ENCODE assay signal across 17 cellular contexts in genomic region chr16:14020141-14020540, GRCh38. TPM values are rescaled to one million over a fixed set of nuclear protein-coding genes. Genes with fewer than 3 reads are reported as not detected.
DNase-seq lines count a peak whose midpoint lies in the region; ATAC-seq and TF ChIP-seq lines count a peak whose summit lies in the region.
"Had no signal": no experiment of that assay in that cellular context is flagged by ENCODE, and none has a peak within 500 bp of the region (broad histone marks: within the 10 kb centered on the region; RNA-seq: fewer than 3 reads in every experiment).

No MANE protein-coding gene starts in this region.

- H3K4me3 Mint-ChIP-seq in activated CD8-positive, alpha-beta memory T cell treated with anti-CD3 and anti-CD28 coated beads, Interleukin-2, amount 10 ng/mL, durations not matched to agents 7 days and 5 days: no peak overlapping the region
- H3K4me3 Mint-ChIP-seq: CD4-positive, alpha-beta T cell; H9 had no signal

- no peak for TF ChIP-seq CTCF in spleen (IDR thresholded peaks at IDR 0.05 in 8 of 11, conservative IDR thresholded peaks at IDR 0.05 in 3 of 11)

- H3K27ac ChIP-seq in spleen: no peak overlapping the region
- H3K27ac ChIP-seq: SJSA1 had no signal

- no peaks in the 10 kb centered on the region for H3K9me3 ChIP-seq in spleen

- intact Hi-C loops in spleen (cut with DNase I; ENCODE audit: low total_unique reads): no loop called here

- H3K4me3 ChIP-seq in spleen: no peak overlapping the region
- H3K4me3 ChIP-seq: SJSA1 had no signal

- H3K27me3 Mint-ChIP-seq in activated CD8-positive, alpha-beta memory T cell treated with anti-CD3 and anti-CD28 coated beads, Interleukin-2, amount 10 ng/mL, durations not matched to agents 7 days and 5 days: peaks cover 6% of the 10 kb centered on the region

- H3K4me1 ChIP-seq in spleen: peaks cover 0 to 6% (median 0%) of the 10 kb centered on the region in 6 donors

- no peaks in the 10 kb centered on the region for H3K9me3 Mint-ChIP-seq in activated CD8-positive, alpha-beta memory T cell treated with anti-CD3 and anti-CD28 coated beads, Interleukin-2, amount 10 ng/mL, durations not matched to agents 7 days and 5 days (ENCODE audit: low read depth)

- no peaks in the 10 kb centered on the region for H3K36me3 Mint-ChIP-seq in activated CD8-positive, alpha-beta memory T cell treated with anti-CD3 and anti-CD28 coated beads, Interleukin-2, amount 10 ng/mL, durations not matched to agents 7 days and 5 days

- no peak for TF ChIP-seq POLR2A in spleen (IDR thresholded peaks at IDR 0.05)

- H3K27ac Mint-ChIP-seq in activated CD8-positive, alpha-beta memory T cell treated with anti-CD3 and anti-CD28 coated beads, Interleukin-2, amount 10 ng/mL, durations not matched to agents 7 days and 5 days: no peak overlapping the region
- H3K27ac Mint-ChIP-seq: CD4-positive, alpha-beta T cell had no signal

- peaks cover 0 to 7% (median 0%) of the 10 kb centered on the region in 7 donors for H3K27me3 ChIP-seq in spleen (replicated peaks in 1 of 7)
- H3K27me3 ChIP-seq: SJSA1 had no signal

- no peak for ATAC-seq in activated CD8-positive, alpha-beta memory T cell treated with anti-CD3 and anti-CD28 coated beads, Interleukin-2, amount 10 ng/mL, durations not matched to agents 7 days and 5 days
- ATAC-seq in HG02840 (IDR thresholded peaks at IDR 0.05; ENCODE audit: low FRiP score, unreplicated experiment): no peak

- no peaks in the 10 kb centered on the region for H3K36me3 ChIP-seq in spleen
- H3K36me3 ChIP-seq: SJSA1 had no signal

- WGBS in spleen, 5 donors: 87 to 97% (median 96%) methylated on average over 2 of the region's 2 CpGs

- DNase-seq in COLO668 (lab: John Stamatoyannopoulos, UW; ENCODE audit: unreplicated experiment) (peak; percentile 56), NCI-H1092 treated with DMSO at 0.1 percent for 48 hours (lab: John Stamatoyannopoulos, UW) (peak; percentile 64), NCI-H345 (lab: John Stamatoyannopoulos, UW) (peak; percentile 83), SHP77 (lab: John Stamatoyannopoulos, UW) (peak; percentile 59), spleen (no peak), amniotic stem cell (lab: John Stamatoyannopoulos, UW) (no peak)
- no peak for DNase-seq in activated CD8-positive, alpha-beta memory T cell treated with anti-CD3 and anti-CD28 coated beads, Interleukin-2, amount 10 ng/mL, durations not matched to agents 7 days and 5 days
- DNase-seq: ACHN; CD4-positive, alpha-beta T cell; DMS 273 treated with DMSO at 0.1 percent for 48 hours; H9; NCI-H1694 treated with DMSO at 0.1 percent for 48 hours; NCI-H226; RPMI8226; SW 1271 had no signal

- CTCF ChIA-PET in activated CD8-positive, alpha-beta memory T cell treated with anti-CD3 and anti-CD28 coated beads, Interleukin-2, amount 10 ng/mL, durations not matched to agents 7 days and 5 days (lab: Charles Lee): no interaction called here

- H3K4me1 Mint-ChIP-seq in activated CD8-positive, alpha-beta memory T cell treated with anti-CD3 and anti-CD28 coated beads, Interleukin-2, amount 10 ng/mL, durations not matched to agents 7 days and 5 days: no peaks in the 10 kb centered on the region

RNA-seq across cellular contexts. Expression of gene MRTFB, which starts 51.0 kb away (rescaled TPM):
- total RNA-seq in activated CD8-positive, alpha-beta memory T cell treated with anti-CD3 and anti-CD28 coated beads, Interleukin-2, amount 10 ng/mL, durations not matched to agents 7 days and 5 days: 10 to 100 TPM; 12.1 to 13.3 TPM
- total RNA-seq in spleen: 10 to 100 TPM; 19.9 to 39.3 (median 31.0) TPM
- 1 to 10 TPM; 2.3 to 3.4 (median 2.5) TPM for polyA plus RNA-seq in spleen

Comparison
In these comparisons a context has a peak if more than half of its experiments do, and no peak if none do; other contexts are left out.
1. DNase-seq: peak in COLO668 (single experiment), NCI-H1092 treated with DMSO at 0.1 percent for 48 hours (single experiment), NCI-H345 (single experiment) and SHP77 (2 of 2); none in activated CD8-positive, alpha-beta memory T cell treated with anti-CD3 and anti-CD28 coated beads, Interleukin-2, amount 10 ng/mL, durations not matched to agents 7 days and 5 days (single experiment), spleen (single experiment) and amniotic stem cell (single experiment).